23 cellular contexts compared by ENCODE assay signal in the genomic region with DNA sequence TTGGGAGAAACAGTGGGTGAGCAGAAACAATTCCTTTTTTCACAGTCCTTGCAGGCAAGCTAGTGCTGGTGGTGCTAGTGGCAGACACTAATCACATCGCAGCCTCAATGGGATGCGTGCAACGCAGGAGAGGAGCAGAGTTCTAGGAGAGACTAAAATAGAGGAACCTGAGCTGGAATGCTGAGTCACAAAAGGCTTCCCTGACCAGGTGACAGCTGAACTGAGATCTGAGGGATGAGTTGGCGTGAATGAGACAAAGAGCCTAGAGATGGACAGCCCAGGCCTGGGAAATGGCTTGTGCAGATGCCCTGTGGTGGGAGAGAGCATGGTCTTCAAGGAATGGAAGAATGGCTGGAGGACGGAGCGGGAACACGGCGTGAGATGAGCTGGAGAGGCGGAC. TPM values are rescaled to one million over a fixed set of nuclear protein-coding genes. Genes with fewer than 3 reads are reported as not detected.
DNase-seq lines count a peak whose midpoint lies in the region; ATAC-seq and TF ChIP-seq lines count a peak whose summit lies in the region.
"Had no signal": no experiment of that assay in that cellular context is flagged by ENCODE, and none has a peak within 500 bp of the region (broad histone marks: within the 10 kb centered on the region; RNA-seq: fewer than 3 reads in every experiment).

No MANE protein-coding gene starts in this region.

- no peak overlapping the region for H3K4me3 Mint-ChIP-seq in T-helper 17 cell
- no peak overlapping the region for H3K4me3 Mint-ChIP-seq in activated CD8-positive, alpha-beta memory T cell treated with anti-CD3 and anti-CD28 coated beads, Interleukin-2, amount 10 ng/mL, durations not matched to agents 7 days and 5 days
- H3K4me3 Mint-ChIP-seq: B cell; CD4-positive, CD25-positive, alpha-beta regulatory T cell had no signal

- H3K36me3 ChIP-seq in psoas muscle (ENCODE audit: insufficient read depth in 1 of 2, low read depth in 1 of 2): no peaks in the 10 kb centered on the region

- peak overlapping the region; percentile 19 for H3K27ac Mint-ChIP-seq in T-helper 17 cell
- no peak overlapping the region for H3K27ac Mint-ChIP-seq in activated CD8-positive, alpha-beta memory T cell treated with anti-CD3 and anti-CD28 coated beads, Interleukin-2, amount 10 ng/mL, durations not matched to agents 7 days and 5 days
- H3K27ac Mint-ChIP-seq: B cell; CD4-positive, CD25-positive, alpha-beta regulatory T cell had no signal

- no peak for TF ChIP-seq CTCF in psoas muscle (IDR thresholded peaks at IDR 0.05)

- DNase-seq in NOMO-1 treated with DMSO at 0.1 percent for 48 hours (lab: John Stamatoyannopoulos, UW; ENCODE audit: unreplicated experiment) (peak; percentile 8), NOMO-1 (lab: John Stamatoyannopoulos, UW; ENCODE audit: unreplicated experiment in 2 of 2) (no peak), T-helper 17 cell (no peak), kidney tubule cell (ENCODE audit: low spot score) (peak; percentile 16), psoas muscle (no peak), occipital lobe (lab: John Stamatoyannopoulos, UW) (no peak)
- DNase-seq in activated CD8-positive, alpha-beta memory T cell treated with anti-CD3 and anti-CD28 coated beads, Interleukin-2, amount 10 ng/mL, durations not matched to agents 7 days and 5 days: no peak
- DNase-seq: 8988T; CD4-positive, CD25-positive, alpha-beta regulatory T cell; COR-L47; DMS 273 treated with DMSO at 0.1 percent for 48 hours; NCI-H1092 treated with DMSO at 0.1 percent for 48 hours; NCI-H146; NCI-H2081; NCI-H446 treated with DMSO at 0.1 percent for 48 hours; NCI-H69; OCI-M1; RPMI8226; SHP77 treated with DMSO at 0.1 percent for 48 hours had no signal

- ATAC-seq in T-helper 17 cell: no peak
- ATAC-seq in psoas muscle: peak; percentile 54 to 74 (median 67)
- no peak for ATAC-seq in activated CD8-positive, alpha-beta memory T cell treated with anti-CD3 and anti-CD28 coated beads, Interleukin-2, amount 10 ng/mL, durations not matched to agents 7 days and 5 days
- ATAC-seq in HG03135 (IDR thresholded peaks at IDR 0.05; ENCODE audit: unreplicated experiment): no peak
- ATAC-seq: SK-N-SH treated with all-trans-retinoic acid at 6 μM for 48 hours had no signal

- no peaks in the 10 kb centered on the region for H3K27me3 Mint-ChIP-seq in T-helper 17 cell
- no peaks in the 10 kb centered on the region for H3K27me3 Mint-ChIP-seq in activated CD8-positive, alpha-beta memory T cell treated with anti-CD3 and anti-CD28 coated beads, Interleukin-2, amount 10 ng/mL, durations not matched to agents 7 days and 5 days

- peaks cover 6% of the 10 kb centered on the region for H3K9me3 Mint-ChIP-seq in activated CD8-positive, alpha-beta memory T cell treated with anti-CD3 and anti-CD28 coated beads, Interleukin-2, amount 10 ng/mL, durations not matched to agents 7 days and 5 days (ENCODE audit: low read depth)

- H3K4me3 ChIP-seq in psoas muscle: no peak overlapping the region

- no peak overlapping the region for H3K27ac ChIP-seq in psoas muscle
- H3K27ac ChIP-seq: HL-60 had no signal

- 83 to 91% (median 84%) methylated on average over 9 of the region's 9 CpGs for WGBS in psoas muscle, 3 donors

- H3K9me3 ChIP-seq in T-helper 17 cell (ENCODE audit: control insufficient read depth, low read length, poor library complexity, severe bottlenecking) (no peaks in the 10 kb centered on the region), psoas muscle (no peaks in the 10 kb centered on the region)

- intact Hi-C loops in psoas muscle (cut with DNase I): no loop called here

- H3K4me1 ChIP-seq in psoas muscle: no peaks in the 10 kb centered on the region

- peaks cover 4% of the 10 kb centered on the region for H3K4me1 Mint-ChIP-seq in T-helper 17 cell
- H3K4me1 Mint-ChIP-seq in activated CD8-positive, alpha-beta memory T cell treated with anti-CD3 and anti-CD28 coated beads, Interleukin-2, amount 10 ng/mL, durations not matched to agents 7 days and 5 days: no peaks in the 10 kb centered on the region
- H3K4me1 Mint-ChIP-seq: CD4-positive, CD25-positive, alpha-beta regulatory T cell had no signal

- no peaks in the 10 kb centered on the region for H3K36me3 Mint-ChIP-seq in T-helper 17 cell (ENCODE audit: low read depth)
- peaks cover 7% of the 10 kb centered on the region for H3K36me3 Mint-ChIP-seq in activated CD8-positive, alpha-beta memory T cell treated with anti-CD3 and anti-CD28 coated beads, Interleukin-2, amount 10 ng/mL, durations not matched to agents 7 days and 5 days
- H3K36me3 Mint-ChIP-seq: CD4-positive, CD25-positive, alpha-beta regulatory T cell had no signal

- no peaks in the 10 kb centered on the region for H3K27me3 ChIP-seq in psoas muscle (ENCODE audit: insufficient read depth in 3 of 3, low read length in 2 of 3)

- CTCF ChIA-PET in activated CD8-positive, alpha-beta memory T cell treated with anti-CD3 and anti-CD28 coated beads, Interleukin-2, amount 10 ng/mL, durations not matched to agents 7 days and 5 days (lab: Charles Lee): interaction anchor here (1.6 kb wide), 1 partner anchor 220 kb away, joined by 7 read pairs; no protein-coding TSS in a partner anchor

RNA-seq across cellular contexts. Expression of a gene that starts 25.8 kb away (rescaled TPM):
- total RNA-seq in T-helper 17 cell (10 to 100 TPM in 1 of 2 donors, 1 to 10 TPM in 1; 9.1 to 10.8 TPM), psoas muscle (100 to 1,000 TPM in 2 of 4 donors, 10 to 100 TPM in 2; 81.9 to 109 (median 102) TPM), occipital lobe (4.2 TPM)
- 100 to 1,000 TPM; 106 to 120 (median 106) TPM for polyA plus RNA-seq in psoas muscle
- total RNA-seq in activated CD8-positive, alpha-beta memory T cell treated with anti-CD3 and anti-CD28 coated beads, Interleukin-2, amount 10 ng/mL, durations not matched to agents 7 days and 5 days: 10 to 100 TPM; 14.6 to 17.6 TPM

RNA-seq across cellular contexts. Expression of a gene that starts 41.1 kb away (rescaled TPM):
- total RNA-seq in T-helper 17 cell (10 to 100 TPM; 15.2 to 16.2 TPM), psoas muscle (10 to 100 TPM in 1 of 4 donors, 1 to 10 TPM in 3; 7.5 to 10.9 (median 7.9) TPM), occipital lobe (11.9 TPM)
- polyA plus RNA-seq in psoas muscle: 1 to 10 TPM; 4.3 to 9.4 (median 8.3) TPM
- 10 to 100 TPM; 15.9 to 22.9 TPM for total RNA-seq in activated CD8-positive, alpha-beta memory T cell treated with anti-CD3 and anti-CD28 coated beads, Interleukin-2, amount 10 ng/mL, durations not matched to agents 7 days and 5 days

Comparison
In these comparisons a context has a peak if more than half of its experiments do, and no peak if none do; other contexts are left out.
1. DNase-seq: peak in NOMO-1 treated with DMSO at 0.1 percent for 48 hours (single experiment) and kidney tubule cell (single experiment); none in NOMO-1 (0 of 2), T-helper 17 cell (0 of 3), psoas muscle (0 of 2), activated CD8-positive, alpha-beta memory T cell treated with anti-CD3 and anti-CD28 coated beads, Interleukin-2, amount 10 ng/mL, durations not matched to agents 7 days and 5 days (single experiment) and occipital lobe (single experiment).
2. ATAC-seq: peak in psoas muscle (4 of 4); none in T-helper 17 cell (single experiment), activated CD8-positive, alpha-beta memory T cell treated with anti-CD3 and anti-CD28 coated beads, Interleukin-2, amount 10 ng/mL, durations not matched to agents 7 days and 5 days (single experiment) and HG03135 (single experiment).
3. RNA of a gene that starts 25.8 kb away (total RNA-seq): 81.9 to 109 TPM in psoas muscle; 14.6 to 17.6 TPM in activated CD8-positive, alpha-beta memory T cell treated with anti-CD3 and anti-CD28 coated beads, Interleukin-2, amount 10 ng/mL, durations not matched to agents 7 days and 5 days, 9.1 to 10.8 TPM in T-helper 17 cell and 4.2 TPM in occipital lobe (single experiment); every median in the first group is over 4 times any median in the second.